18 cellular contexts compared by ENCODE assay signal in the genomic region with DNA sequence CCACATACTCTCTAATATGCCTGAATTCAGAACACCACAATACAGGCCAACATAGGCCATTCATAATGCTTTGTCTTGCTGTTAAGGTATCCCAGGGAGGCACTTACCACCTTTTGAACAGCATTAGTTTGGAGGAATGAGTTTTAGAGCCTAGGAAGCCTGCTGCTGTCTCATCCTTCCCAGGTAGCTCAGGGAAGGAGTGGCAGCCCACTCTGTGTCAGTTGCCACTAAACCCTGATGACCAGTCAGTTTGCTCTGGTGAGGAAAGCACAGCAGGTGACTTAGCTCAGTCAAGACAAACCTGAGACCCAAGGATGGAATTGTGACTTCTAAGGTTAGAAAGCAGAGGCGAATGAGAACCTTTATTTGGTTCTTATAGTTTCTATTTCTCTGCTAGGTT.
DNase-seq lines count a peak whose midpoint lies in the region; TF ChIP-seq lines count a peak whose summit lies in the region.
"Had no signal": no experiment of that assay in that cellular context is flagged by ENCODE, and none has a peak within 500 bp of the region (broad histone marks: within the 10 kb centered on the region; RNA-seq: fewer than 3 reads in every experiment).

No MANE protein-coding gene starts in this region.

- H3F3A ChIP-seq in neural progenitor cell (ENCODE audit: low read depth) (peaks cover 12% of the 10 kb centered on the region), PC-9 (ENCODE audit: insufficient read depth, low read depth) (no peaks in the 10 kb centered on the region)

- H3T11ph ChIP-seq in H9 (ENCODE audit: low read length) = no peak overlapping the region

- CTCF ChIA-PET in PC-9 (lab: Charles Lee) = no interaction called here
- CTCF ChIA-PET in activated CD4-positive, alpha-beta memory T cell treated with anti-CD3 and anti-CD28 coated beads for 36 hours (lab: Charles Lee) = no interaction called here

- peak; percentile 35 for DNase-seq in H9
- DNase-seq in endodermal cell = peak; percentile 83
- DNase-seq in neural progenitor cell (ENCODE audit: low spot score) = peak; percentile 2
- no peak for DNase-seq in PC-9
- DNase-seq in transverse colon = no peak
- DNase-seq in activated CD4-positive, alpha-beta memory T cell treated with anti-CD3 and anti-CD28 coated beads for 36 hours = no peak
- DNase-seq: ACHN; BE2C; C1 segment of cervical spinal cord; Caco-2; CD4-positive, alpha-beta T cell; DMS153; DMS79; GF-D8; HFFc6; IMR-90 had no signal

- H3K9me3 Mint-ChIP-seq in H9 (no peaks in the 10 kb centered on the region), endodermal cell (no peaks in the 10 kb centered on the region), neural progenitor cell (no peaks in the 10 kb centered on the region)
- H3K9me3 Mint-ChIP-seq in activated CD4-positive, alpha-beta memory T cell treated with anti-CD3 and anti-CD28 coated beads for 36 hours = no peaks in the 10 kb centered on the region
- H3K9me3 Mint-ChIP-seq: CD4-positive, alpha-beta T cell had no signal

- H3K36me3 Mint-ChIP-seq in H9 (ENCODE audit: insufficient read depth in 1 of 3, low read depth in 3 of 3) = no peaks in the 10 kb centered on the region; a peak in 1 of 7 replicates
- no peaks in the 10 kb centered on the region for H3K36me3 Mint-ChIP-seq in endodermal cell (ENCODE audit: low read depth)
- no peaks in the 10 kb centered on the region for H3K36me3 Mint-ChIP-seq in neural progenitor cell
- no peaks in the 10 kb centered on the region for H3K36me3 Mint-ChIP-seq in activated CD4-positive, alpha-beta memory T cell treated with anti-CD3 and anti-CD28 coated beads for 36 hours

- H3K18ac ChIP-seq in H9 (ENCODE audit: insufficient read length, low read depth, low read length) = no peak overlapping the region

- H3K4me2 ChIP-seq in H9 (ENCODE audit: insufficient read depth, insufficient read length, low read length) = no peak overlapping the region
- peak overlapping the region; percentile 47 for H3K4me2 ChIP-seq in neural progenitor cell
- no peak overlapping the region for H3K4me2 ChIP-seq in PC-9

- no peak overlapping the region for H2BK12ac ChIP-seq in H9 (ENCODE audit: insufficient read length, low read depth, low read length)

- H2BK5ac ChIP-seq in H9 (ENCODE audit: insufficient read length, low read length) = no peak overlapping the region

- no peak overlapping the region for H3K14ac ChIP-seq in H9 (ENCODE audit: insufficient read depth, low read length)

- no peak overlapping the region for H2AK5ac ChIP-seq in H9 (ENCODE audit: insufficient read length, low read length)

- H3K27ac ChIP-seq in H9 (ENCODE audit: insufficient read length, low read depth, low read length) = no peak overlapping the region
- H3K27ac ChIP-seq in endodermal cell (ENCODE audit: low read depth, low read length) = no peak overlapping the region
- H3K27ac ChIP-seq in neural progenitor cell = no peak overlapping the region
- H3K27ac ChIP-seq in PC-9 = no peak overlapping the region
- no peak overlapping the region for H3K27ac ChIP-seq in transverse colon

- H2AFZ ChIP-seq in H9 (ENCODE audit: low read length) (no peak overlapping the region), neural progenitor cell (replicated peaks) (no peak overlapping the region), PC-9 (no peak overlapping the region)

- BruUV-seq in PC-9 (replicated peaks; lab: Mats Ljungman, UMichigan) = no TSS peak

- H3K4ac ChIP-seq in H9 (ENCODE audit: low read depth, low read length) = no peak overlapping the region

- no peak overlapping the region for H2BK120ac ChIP-seq in H9 (ENCODE audit: low read depth, low read length, poor library complexity, severe bottlenecking)

- TF ChIP-seq CTCF in H9 (conservative IDR thresholded peaks at IDR 0.05) (no peak), endodermal cell (conservative IDR thresholded peaks at IDR 0.05) (no peak), neural progenitor cell (IDR thresholded peaks at IDR 0.05) (no peak), PC-9 (conservative IDR thresholded peaks at IDR 0.05) (no peak), transverse colon (IDR thresholded peaks at IDR 0.05) (no peak)

- no peak overlapping the region for H2BK15ac ChIP-seq in H9 (ENCODE audit: low read depth, low read length)

- WGBS in H9 (ENCODE audit: extremely low coverage, insufficient read length, low lambda C conversion rate) = no CpG with 5 or more reads among the region's 1 CpG
- 86% methylated on average over 1 of the region's 1 CpG; no CpG with 5 or more reads in 1 of the 2 experiments for WGBS in endodermal cell (ENCODE audit: insufficient coverage in 1 of 2, insufficient read length in 1 of 2), 2 experiments
- 64 to 74% methylated on average over 1 of the region's 1 CpG for WGBS in transverse colon (ENCODE audit: low coverage in 1 of 2), 2 donors

- H4K20me1 ChIP-seq in H9 (ENCODE audit: control insufficient read depth, insufficient read depth, insufficient read length) (no peaks in the 10 kb centered on the region), neural progenitor cell (ENCODE audit: low read depth) (no peaks in the 10 kb centered on the region), PC-9 (ENCODE audit: insufficient read depth) (no peaks in the 10 kb centered on the region)

- H3K9ac ChIP-seq in H9 (ENCODE audit: extremely low read depth, insufficient read length, low read length) (no peak overlapping the region), endodermal cell (ENCODE audit: extremely low read depth, low read length, poor library complexity, severe bottlenecking) (no peak overlapping the region), neural progenitor cell (no peak overlapping the region)

- H3K27me3 Mint-ChIP-seq in H9 (ENCODE audit: low read depth) (no peaks in the 10 kb centered on the region), endodermal cell (ENCODE audit: insufficient read depth) (no peaks in the 10 kb centered on the region), neural progenitor cell (ENCODE audit: insufficient read depth, low read depth) (peaks cover 2% of the 10 kb centered on the region)
- H3K27me3 Mint-ChIP-seq in activated CD4-positive, alpha-beta memory T cell treated with anti-CD3 and anti-CD28 coated beads for 36 hours = no peaks in the 10 kb centered on the region
- H3K27me3 Mint-ChIP-seq: CD4-positive, alpha-beta T cell had no signal

- no peak for TF ChIP-seq POLR2A in transverse colon (IDR thresholded peaks at IDR 0.05)

- H3K4me1 ChIP-seq in H9 (ENCODE audit: insufficient read depth, low read length) (peaks cover 2% of the 10 kb centered on the region; the same call in 1 of the 2 replicates), endodermal cell (ENCODE audit: control insufficient read depth, insufficient read depth, low read length) (no peaks in the 10 kb centered on the region), neural progenitor cell (peaks cover 22% of the 10 kb centered on the region), PC-9 (replicated peaks; ENCODE audit: insufficient read depth) (no peaks in the 10 kb centered on the region), transverse colon (no peaks in the 10 kb centered on the region)
- H3K4me1 ChIP-seq: BE2C, Caco-2 had no signal

- H4K8ac ChIP-seq in H9 (replicated peaks; ENCODE audit: insufficient read length, low read depth, low read length) = no peak overlapping the region

- H3K27ac Mint-ChIP-seq in H9 = peak overlapping the region in 2 of 3 experiments; percentile 50 to 87; a peak in 3 of 7 replicates
- peak overlapping the region; percentile 2 for H3K27ac Mint-ChIP-seq in endodermal cell
- peak overlapping the region; percentile 27 for H3K27ac Mint-ChIP-seq in neural progenitor cell
- no peak overlapping the region for H3K27ac Mint-ChIP-seq in activated CD4-positive, alpha-beta memory T cell treated with anti-CD3 and anti-CD28 coated beads for 36 hours
- H3K27ac Mint-ChIP-seq: CD4-positive, alpha-beta T cell; HFFc6 had no signal

- no peak overlapping the region for H4K5ac ChIP-seq in H9 (ENCODE audit: insufficient read length, low read depth, low read length)

- no peak overlapping the region for H3K23ac ChIP-seq in H9 (ENCODE audit: insufficient read length, low read depth, low read length)

- in situ Hi-C loops in transverse colon (cut with MboI; ENCODE audit: low pct_ligation_motif_present in 1 of 4, low pct_unique_long_range_greater_than_20kb in 1 of 4, low sequenced_read_pairs in 3 of 4) = no loop called here

- no peaks in the 10 kb centered on the region for H3K79me1 ChIP-seq in H9 (ENCODE audit: insufficient read depth, low read depth, low read length, poor library complexity, severe bottlenecking)

- POLR2A ChIA-PET in PC-9 (lab: Charles Lee; ENCODE audit: unreplicated experiment) = no interaction called here
- POLR2A ChIA-PET in activated CD4-positive, alpha-beta memory T cell treated with anti-CD3 and anti-CD28 coated beads for 36 hours (lab: Charles Lee) = no interaction called here

- TF ChIP-seq EP300 in transverse colon (IDR thresholded peaks at IDR 0.05; ENCODE audit: low read depth) = no peak

- H3K9me2 ChIP-seq in PC-9 (ENCODE audit: insufficient read depth) = no peaks in the 10 kb centered on the region

- intact Hi-C loops in PC-9 (cut with micrococcal nuclease; ENCODE audit: unreplicated experiment) = no loop called here
- intact Hi-C loops in transverse colon (cut with DNase I; ENCODE audit: low total_unique reads) = no loop called here
- intact Hi-C loops in activated CD4-positive, alpha-beta memory T cell treated with anti-CD3 and anti-CD28 coated beads for 36 hours (cut with micrococcal nuclease) = no loop called here

- H3K36me3 ChIP-seq in endodermal cell (ENCODE audit: control insufficient read depth, insufficient read depth, low read length) = no peaks in the 10 kb centered on the region
- no peaks in the 10 kb centered on the region for H3K36me3 ChIP-seq in neural progenitor cell
- H3K36me3 ChIP-seq in PC-9 (ENCODE audit: low read depth) = no peaks in the 10 kb centered on the region
- no peaks in the 10 kb centered on the region for H3K36me3 ChIP-seq in transverse colon
- H3K36me3 ChIP-seq: BE2C had no signal

- H3K4me3 ChIP-seq in endodermal cell (ENCODE audit: low read length) (no peak overlapping the region), neural progenitor cell (no peak overlapping the region), PC-9 (no peak overlapping the region), transverse colon (no peak overlapping the region)
- H3K4me3 ChIP-seq: GM12878, K562 had no signal

- no peaks in the 10 kb centered on the region for H3K27me3 ChIP-seq in H9 (ENCODE audit: insufficient read depth, low read length)
- H3K27me3 ChIP-seq in endodermal cell (ENCODE audit: control insufficient read depth, insufficient read depth, low read length, poor library complexity, severe bottlenecking) = no peaks in the 10 kb centered on the region
- no peaks in the 10 kb centered on the region for H3K27me3 ChIP-seq in neural progenitor cell
- no peaks in the 10 kb centered on the region for H3K27me3 ChIP-seq in PC-9 (ENCODE audit: insufficient read depth, low read depth)
- H3K27me3 ChIP-seq in transverse colon = no peaks in the 10 kb centered on the region
- H3K27me3 ChIP-seq: BE2C had no signal

- no peak overlapping the region for H4K91ac ChIP-seq in H9 (ENCODE audit: insufficient read length, low read depth, low read length)

- no peaks in the 10 kb centered on the region for H3K23me2 ChIP-seq in H9 (ENCODE audit: insufficient read length, low read depth, low read length, poor library complexity, severe bottlenecking)

- peak overlapping the region in 1 of 2 experiments; percentile 22; a peak in 1 of 5 replicates for H3K4me3 Mint-ChIP-seq in H9
- H3K4me3 Mint-ChIP-seq in endodermal cell = no peak overlapping the region
- no peak overlapping the region for H3K4me3 Mint-ChIP-seq in neural progenitor cell
- no peak overlapping the region for H3K4me3 Mint-ChIP-seq in activated CD4-positive, alpha-beta memory T cell treated with anti-CD3 and anti-CD28 coated beads for 36 hours
- H3K4me3 Mint-ChIP-seq: CD4-positive, alpha-beta T cell; HFFc6 had no signal

- H3K9me3 ChIP-seq in H9 (ENCODE audit: control insufficient read depth, low read depth, low read length) (no peaks in the 10 kb centered on the region), endodermal cell (ENCODE audit: control insufficient read depth, low read length) (no peaks in the 10 kb centered on the region), neural progenitor cell (ENCODE audit: low read depth) (no peaks in the 10 kb centered on the region), PC-9 (ENCODE audit: insufficient read depth, low read depth) (no peaks in the 10 kb centered on the region), transverse colon (no peaks in the 10 kb centered on the region)
- H3K9me3 ChIP-seq: BE2C, Caco-2 had no signal

- no peak overlapping the region for H2BK20ac ChIP-seq in H9 (ENCODE audit: low read depth, low read length, poor library complexity, severe bottlenecking)

- H3K4me1 Mint-ChIP-seq in H9 (peaks cover 17 to 19% of the 10 kb centered on the region in 2 experiments), endodermal cell (peaks cover 14% of the 10 kb centered on the region), neural progenitor cell (peaks cover 22% of the 10 kb centered on the region)
- H3K4me1 Mint-ChIP-seq in activated CD4-positive, alpha-beta memory T cell treated with anti-CD3 and anti-CD28 coated beads for 36 hours (ENCODE audit: low read depth) = no peaks in the 10 kb centered on the region

- H3K79me2 ChIP-seq in H9 (ENCODE audit: insufficient read depth, low read length) (no peaks in the 10 kb centered on the region), neural progenitor cell (ENCODE audit: low read depth) (no peaks in the 10 kb centered on the region), PC-9 (ENCODE audit: low read depth) (no peaks in the 10 kb centered on the region)

- no peak overlapping the region for H3K56ac ChIP-seq in H9 (ENCODE audit: insufficient read length, low read depth, low read length)

Comparison
In these comparisons a context has a peak if more than half of its experiments do, and no peak if none do; other contexts are left out.
1. DNase-seq: peak in H9 (single experiment), endodermal cell (single experiment) and neural progenitor cell (single experiment); none in PC-9 (0 of 2), transverse colon (single experiment) and activated CD4-positive, alpha-beta memory T cell treated with anti-CD3 and anti-CD28 coated beads for 36 hours (single experiment).